18 cellular contexts compared by ENCODE assay signal in the genomic region with DNA sequence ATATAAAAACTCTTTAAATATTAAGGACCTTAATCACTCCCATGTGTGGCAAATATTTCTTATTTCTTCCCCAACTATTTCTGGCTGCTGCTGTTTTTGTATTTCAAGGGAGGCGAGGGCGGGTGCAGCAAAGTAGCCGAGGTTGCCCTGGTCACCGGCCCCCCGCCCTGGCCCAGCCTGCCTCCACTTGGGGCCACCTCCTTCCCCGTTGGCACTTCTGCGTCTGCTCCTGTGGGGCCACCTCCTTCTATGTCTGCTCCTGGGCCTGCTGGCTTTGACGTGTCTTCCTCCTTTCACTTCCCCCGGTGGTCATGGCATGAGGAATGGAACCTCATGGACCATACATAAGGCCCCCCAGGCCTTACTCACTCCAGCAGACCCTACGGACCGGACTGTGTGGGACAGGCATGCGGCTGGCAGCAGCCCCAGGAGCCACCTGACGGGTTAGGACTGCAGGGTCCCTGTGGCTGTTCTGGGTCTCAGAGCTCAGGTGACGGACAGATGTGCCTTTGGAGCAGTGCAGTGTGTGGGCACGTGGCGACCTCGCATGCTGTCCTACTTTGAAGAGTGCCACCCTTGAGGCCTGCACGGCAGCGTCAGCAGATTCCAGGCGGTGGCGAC. TPM values are rescaled to one million over a fixed set of nuclear protein-coding genes. Genes with fewer than 3 reads are reported as not detected.
A peak's percentile ranks its signal among the peaks of the same experiment; 100 is the strongest.
DNase-seq lines count a peak whose midpoint lies in the region; ATAC-seq and TF ChIP-seq lines count a peak whose summit lies in the region.
"Had no signal": no experiment of that assay in that cellular context is flagged by ENCODE, and none has a peak within 500 bp of the region (broad histone marks: within the 10 kb centered on the region; RNA-seq: fewer than 3 reads in every experiment).

No MANE protein-coding gene starts in this region.

- H3K27ac Mint-ChIP-seq in activated naive CD8-positive, alpha-beta T cell treated with anti-CD3 and anti-CD28 coated beads, Interleukin-2, amount 10 ng/mL, durations not matched to agents 7 days and 5 days = no peak overlapping the region
- H3K27ac Mint-ChIP-seq in activated naive CD8-positive, alpha-beta T cell treated with anti-CD3 and anti-CD28 coated beads, Interleukin-2, amount 50 U/mL, for 24 hours = no peak overlapping the region
- peak overlapping the region; percentile 55 for H3K27ac Mint-ChIP-seq in type B pancreatic cell
- H3K27ac Mint-ChIP-seq: activated naive CD4-positive, alpha-beta T cell treated with anti-CD3 and anti-CD28 coated beads for 36 hours; neural progenitor cell had no signal

- no peaks in the 10 kb centered on the region for H3K9me3 Mint-ChIP-seq in activated naive CD8-positive, alpha-beta T cell treated with anti-CD3 and anti-CD28 coated beads, Interleukin-2, amount 10 ng/mL, durations not matched to agents 7 days and 5 days
- H3K9me3 Mint-ChIP-seq in activated naive CD8-positive, alpha-beta T cell treated with anti-CD3 and anti-CD28 coated beads, Interleukin-2, amount 50 U/mL, for 24 hours = no peaks in the 10 kb centered on the region
- no peaks in the 10 kb centered on the region for H3K9me3 Mint-ChIP-seq in type B pancreatic cell
- H3K9me3 Mint-ChIP-seq: activated naive CD4-positive, alpha-beta T cell treated with anti-CD3 and anti-CD28 coated beads for 36 hours; neural progenitor cell had no signal

- intact Hi-C loops in left colon (cut with DNase I, micrococcal nuclease) = no loop called here

- DNase-seq in activated naive CD8-positive, alpha-beta T cell treated with anti-CD3 and anti-CD28 coated beads, Interleukin-2, amount 10 ng/mL, durations not matched to agents 7 days and 5 days = peak; percentile 28
- no peak for DNase-seq in activated naive CD8-positive, alpha-beta T cell treated with anti-CD3 and anti-CD28 coated beads, Interleukin-2, amount 50 U/mL, for 24 hours
- DNase-seq in SKM-1 (lab: John Stamatoyannopoulos, UW; ENCODE audit: unreplicated experiment) (peak; percentile 35), left colon (peak; percentile 15 to 24), type B pancreatic cell (ENCODE audit: extremely low spot score, unreplicated experiment) (no peak), midbrain (lab: John Stamatoyannopoulos, UW) (no peak), GDM1 (lab: John Stamatoyannopoulos, UW) (no peak), DMS53 (lab: John Stamatoyannopoulos, UW) (no peak)
- DNase-seq: activated naive CD4-positive, alpha-beta T cell treated with anti-CD3 and anti-CD28 coated beads for 36 hours; IMR-90; NCI-H146; NCI-H526 treated with DMSO at 0.1 percent for 48 hours; SHP77; small intestine had no signal

- POLR2A ChIA-PET in activated naive CD8-positive, alpha-beta T cell treated with anti-CD3 and anti-CD28 coated beads, Interleukin-2, amount 10 ng/mL, durations not matched to agents 7 days and 5 days (lab: Charles Lee) = interaction anchor here (0.7 to 1.8 kb wide), 2 partner anchors 9 to 12 kb away, joined by 3 to 5 read pairs; partner anchors contain the start of gene NSMF

- H3K36me3 Mint-ChIP-seq in activated naive CD8-positive, alpha-beta T cell treated with anti-CD3 and anti-CD28 coated beads, Interleukin-2, amount 10 ng/mL, durations not matched to agents 7 days and 5 days = peaks cover 17% of the 10 kb centered on the region
- peaks cover 2% of the 10 kb centered on the region for H3K36me3 Mint-ChIP-seq in activated naive CD8-positive, alpha-beta T cell treated with anti-CD3 and anti-CD28 coated beads, Interleukin-2, amount 50 U/mL, for 24 hours (ENCODE audit: low read depth)
- H3K36me3 Mint-ChIP-seq in type B pancreatic cell = no peaks in the 10 kb centered on the region

- peaks cover 13% of the 10 kb centered on the region for H3K4me1 Mint-ChIP-seq in activated naive CD8-positive, alpha-beta T cell treated with anti-CD3 and anti-CD28 coated beads, Interleukin-2, amount 10 ng/mL, durations not matched to agents 7 days and 5 days
- H3K4me1 Mint-ChIP-seq in activated naive CD8-positive, alpha-beta T cell treated with anti-CD3 and anti-CD28 coated beads, Interleukin-2, amount 50 U/mL, for 24 hours = peaks cover 18% of the 10 kb centered on the region
- peaks cover 12% of the 10 kb centered on the region for H3K4me1 Mint-ChIP-seq in type B pancreatic cell (ENCODE audit: unreplicated experiment)

- no peak for TF ChIP-seq CTCF in type B pancreatic cell (conservative IDR thresholded peaks at IDR 0.05)

- no peak overlapping the region for H3K4me3 Mint-ChIP-seq in activated naive CD8-positive, alpha-beta T cell treated with anti-CD3 and anti-CD28 coated beads, Interleukin-2, amount 10 ng/mL, durations not matched to agents 7 days and 5 days
- H3K4me3 Mint-ChIP-seq in activated naive CD8-positive, alpha-beta T cell treated with anti-CD3 and anti-CD28 coated beads, Interleukin-2, amount 50 U/mL, for 24 hours = no peak overlapping the region
- H3K4me3 Mint-ChIP-seq in type B pancreatic cell = no peak overlapping the region
- H3K4me3 Mint-ChIP-seq: activated naive CD4-positive, alpha-beta T cell treated with anti-CD3 and anti-CD28 coated beads for 36 hours; neural progenitor cell had no signal

- H3K27me3 Mint-ChIP-seq in activated naive CD8-positive, alpha-beta T cell treated with anti-CD3 and anti-CD28 coated beads, Interleukin-2, amount 10 ng/mL, durations not matched to agents 7 days and 5 days = peaks cover 23% of the 10 kb centered on the region
- H3K27me3 Mint-ChIP-seq in activated naive CD8-positive, alpha-beta T cell treated with anti-CD3 and anti-CD28 coated beads, Interleukin-2, amount 50 U/mL, for 24 hours = peaks cover 20% of the 10 kb centered on the region
- peaks cover 4% of the 10 kb centered on the region for H3K27me3 Mint-ChIP-seq in type B pancreatic cell

- ATAC-seq in activated naive CD8-positive, alpha-beta T cell treated with anti-CD3 and anti-CD28 coated beads, Interleukin-2, amount 10 ng/mL, durations not matched to agents 7 days and 5 days (ENCODE audit: low read depth) = no peak
- no peak for ATAC-seq in activated naive CD8-positive, alpha-beta T cell treated with anti-CD3 and anti-CD28 coated beads, Interleukin-2, amount 50 U/mL, for 24 hours
- no peak for ATAC-seq in left colon

RNA-seq across cellular contexts. Expression of gene ENTPD8, which starts 5.8 kb away (rescaled TPM):
- not detected for total RNA-seq in activated naive CD8-positive, alpha-beta T cell treated with anti-CD3 and anti-CD28 coated beads, Interleukin-2, amount 10 ng/mL, durations not matched to agents 7 days and 5 days
- total RNA-seq in left colon (100 to 1,000 TPM; 108 to 120 TPM), type B pancreatic cell (ENCODE audit: low replicate concordance) (2.1 and 3.5 TPM in 2 replicates)
- total RNA-seq: A673; activated CD8-positive, alpha-beta memory T cell treated with anti-CD3 and anti-CD28 coated beads for 36 hours; activated naive CD4-positive, alpha-beta T cell treated with anti-CD3 and anti-CD28 coated beads for 36 hours; IMR-90; suprapubic skin had no signal

RNA-seq across cellular contexts. Expression of gene NSMF, which starts 12.2 kb away (rescaled TPM):
- total RNA-seq in activated naive CD8-positive, alpha-beta T cell treated with anti-CD3 and anti-CD28 coated beads, Interleukin-2, amount 10 ng/mL, durations not matched to agents 7 days and 5 days = 10 to 100 TPM; 54.3 to 58.4 TPM
- total RNA-seq in left colon (10 to 100 TPM; 39.9 to 52.0 TPM), type B pancreatic cell (ENCODE audit: low replicate concordance) (51.2 and 67.8 TPM in 2 replicates)

RNA-seq across cellular contexts. Expression of gene NOXA1, which starts 23.8 kb away (rescaled TPM):
- total RNA-seq in activated naive CD8-positive, alpha-beta T cell treated with anti-CD3 and anti-CD28 coated beads, Interleukin-2, amount 10 ng/mL, durations not matched to agents 7 days and 5 days = 1 to 10 TPM; 2.8 to 3.7 TPM
- 10 to 100 TPM; 33.3 to 42.6 TPM for total RNA-seq in left colon
- total RNA-seq in type B pancreatic cell (ENCODE audit: low replicate concordance) = 6.4 and 14.3 TPM in 2 replicates
- total RNA-seq: IMR-90 had no signal

RNA-seq across cellular contexts. Expression of gene EXD3, which starts 24.0 kb away (rescaled TPM):
- 10 to 100 TPM; 23.4 to 24.7 TPM for total RNA-seq in activated naive CD8-positive, alpha-beta T cell treated with anti-CD3 and anti-CD28 coated beads, Interleukin-2, amount 10 ng/mL, durations not matched to agents 7 days and 5 days
- total RNA-seq in left colon (10 to 100 TPM; 44.1 to 57.3 TPM), type B pancreatic cell (ENCODE audit: low replicate concordance) (15.5 and 19.5 TPM in 2 replicates)

Comparison
In these comparisons a context has a peak if more than half of its experiments do, and no peak if none do; other contexts are left out.
1. DNase-seq: peak in activated naive CD8-positive, alpha-beta T cell treated with anti-CD3 and anti-CD28 coated beads, Interleukin-2, amount 10 ng/mL, durations not matched to agents 7 days and 5 days (single experiment), SKM-1 (single experiment) and left colon (2 of 2); none in activated naive CD8-positive, alpha-beta T cell treated with anti-CD3 and anti-CD28 coated beads, Interleukin-2, amount 50 U/mL, for 24 hours (single experiment), type B pancreatic cell (single experiment), midbrain (single experiment), GDM1 (single experiment) and DMS53 (single experiment).
2. RNA of gene ENTPD8, which starts 5.8 kb away (total RNA-seq): 108 to 120 TPM in left colon; 2.1 to 3.5 TPM in type B pancreatic cell and not detected in activated naive CD8-positive, alpha-beta T cell treated with anti-CD3 and anti-CD28 coated beads, Interleukin-2, amount 10 ng/mL, durations not matched to agents 7 days and 5 days; every median in the first group is over 10 times any median in the second.